10 cellular contexts compared by ENCODE assay signal in the genomic region with DNA sequence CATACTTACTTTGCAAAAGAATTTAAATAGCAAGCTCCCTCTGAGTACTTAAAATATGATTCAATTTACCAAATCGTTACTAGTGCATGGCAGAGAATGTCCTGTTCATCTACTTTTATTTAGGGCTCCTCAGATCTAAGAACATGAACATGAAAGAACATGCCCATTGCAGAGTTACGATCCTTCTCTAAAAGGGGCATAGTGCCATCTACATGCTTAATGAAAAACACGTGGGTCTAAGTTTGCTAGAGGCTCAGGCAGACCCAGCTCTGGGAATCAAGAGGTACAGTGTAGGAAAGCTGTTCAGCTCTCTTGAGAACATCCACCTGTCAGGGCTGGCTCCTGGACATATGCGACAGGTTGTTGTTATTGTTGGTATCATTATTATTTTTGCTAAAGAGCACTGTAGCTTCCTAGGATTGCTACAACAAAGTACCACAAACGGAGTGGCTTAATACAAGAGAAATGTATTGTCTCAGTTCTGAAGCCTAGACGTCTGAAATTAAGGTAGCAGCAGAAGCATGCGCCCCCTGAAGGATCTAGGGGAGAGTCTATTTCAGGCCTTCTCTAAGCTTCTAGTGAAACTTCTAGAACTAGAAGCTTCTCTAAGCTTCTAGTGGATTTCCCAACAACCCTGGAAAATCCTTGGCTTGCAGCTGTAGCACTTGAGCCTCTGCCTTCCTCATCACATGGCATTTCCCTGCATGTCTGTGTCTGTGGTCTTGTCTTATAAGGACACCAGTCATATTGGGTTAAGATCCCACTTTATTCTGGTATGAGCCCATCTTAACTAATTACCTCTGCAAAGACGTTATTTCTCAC.
DNase-seq lines count a peak whose midpoint lies in the region; ATAC-seq, FAIRE-seq and TF ChIP-seq lines count a peak whose summit lies in the region.
"Had no signal": no experiment of that assay in that cellular context is flagged by ENCODE, and none has a peak within 500 bp of the region (broad histone marks: within the 10 kb centered on the region; RNA-seq: fewer than 3 reads in every experiment).

No MANE protein-coding gene starts in this region.

- DNase-seq in MM.1S (no peak), astrocyte (ENCODE audit: low read depth) (peak; percentile 28), mesothelial cell of epicardium (ENCODE audit: low spot score in 2 of 2, unreplicated experiment in 2 of 2) (no peak), NCI-H1048 (lab: John Stamatoyannopoulos, UW) (no peak), NOMO-1 treated with DMSO at 0.1 percent for 48 hours (lab: John Stamatoyannopoulos, UW; ENCODE audit: unreplicated experiment) (no peak)
- no peak for DNase-seq in T-helper 2 cell treated with Interferon-gamma antibody and Interleukin-4, amounts not matched to agents 5 μg/mL and 100 μg/mL, for 36 hours (ENCODE audit: low spot score)
- DNase-seq: spleen had no signal

- H3K27me3 ChIP-seq in MM.1S (replicated peaks; ENCODE audit: insufficient read depth, low read length) (no peaks in the 10 kb centered on the region), astrocyte (ENCODE audit: insufficient read depth, low read length) (no peaks in the 10 kb centered on the region)
- H3K27me3 ChIP-seq: spleen had no signal

- no peak overlapping the region for H3K4me3 Mint-ChIP-seq in astrocyte (ENCODE audit: unreplicated experiment)
- H3K4me3 Mint-ChIP-seq in mesothelial cell of epicardium = no peak overlapping the region
- H3K4me3 Mint-ChIP-seq in T-helper 2 cell treated with Interferon-gamma antibody and Interleukin-4, amounts not matched to agents 5 μg/mL and 100 μg/mL, for 36 hours = no peak overlapping the region

- H3K4me1 ChIP-seq in MM.1S (ENCODE audit: low read length) (no peaks in the 10 kb centered on the region), astrocyte (ENCODE audit: insufficient read depth, low read length) (peaks cover 21% of the 10 kb centered on the region)

- H4K20me1 ChIP-seq in MM.1S (ENCODE audit: insufficient read depth, low read length) = no peaks in the 10 kb centered on the region
- H4K20me1 ChIP-seq in astrocyte (ENCODE audit: insufficient read depth, low read length) = no peaks in the 10 kb centered on the region

- H2AFZ ChIP-seq in MM.1S (ENCODE audit: low read length) (no peak overlapping the region), astrocyte (ENCODE audit: low read depth, low read length) (no peak overlapping the region)

- H3K4me3 ChIP-seq in MM.1S (ENCODE audit: low read length) (no peak overlapping the region), astrocyte (ENCODE audit: insufficient read depth, low read depth, low read length) (no peak overlapping the region)
- H3K4me3 ChIP-seq: spleen had no signal

- H3K27ac Mint-ChIP-seq in astrocyte (ENCODE audit: unreplicated experiment) (peak overlapping the region; percentile 81), mesothelial cell of epicardium (peak overlapping the region; percentile 64)
- no peak overlapping the region for H3K27ac Mint-ChIP-seq in T-helper 2 cell treated with Interferon-gamma antibody and Interleukin-4, amounts not matched to agents 5 μg/mL and 100 μg/mL, for 36 hours

- H3K27ac ChIP-seq in MM.1S (ENCODE audit: low read length) (no peak overlapping the region), astrocyte (ENCODE audit: low read depth, low read length) (no peak overlapping the region)
- H3K27ac ChIP-seq: HL-60, spleen had no signal

- H3K9me3 ChIP-seq in MM.1S (replicated peaks; ENCODE audit: insufficient read depth, low read length) (no peaks in the 10 kb centered on the region), astrocyte (ENCODE audit: insufficient read depth, low read depth, low read length) (no peaks in the 10 kb centered on the region)
- H3K9me3 ChIP-seq: spleen had no signal

- H3K9ac ChIP-seq in MM.1S (ENCODE audit: low read length) (no peak overlapping the region), astrocyte (ENCODE audit: low read length) (no peak overlapping the region)

- H3K27me3 Mint-ChIP-seq in astrocyte (ENCODE audit: low read depth, unreplicated experiment) (no peaks in the 10 kb centered on the region), mesothelial cell of epicardium (ENCODE audit: low read depth) (no peaks in the 10 kb centered on the region)
- peaks cover 3% of the 10 kb centered on the region for H3K27me3 Mint-ChIP-seq in T-helper 2 cell treated with Interferon-gamma antibody and Interleukin-4, amounts not matched to agents 5 μg/mL and 100 μg/mL, for 36 hours (ENCODE audit: low read depth)

- H3K9me2 ChIP-seq in MM.1S (replicated peaks; ENCODE audit: insufficient read depth, low read length) = no peaks in the 10 kb centered on the region

- H3K4me2 ChIP-seq in MM.1S (ENCODE audit: low read depth, low read length) (no peak overlapping the region), astrocyte (ENCODE audit: low read length) (no peak overlapping the region)

- peak; percentile 5 for FAIRE-seq in astrocyte (lab: Jason Lieb, UNC)

- no peak for ATAC-seq in GM21390 (IDR thresholded peaks at IDR 0.05; ENCODE audit: unreplicated experiment)

- TF ChIP-seq CTCF in GM12872 (IDR thresholded peaks at IDR 0.05; ENCODE audit: insufficient read depth, low read depth, low read length) (0 out of 3 replicates have a peak, but pooled peaks have one; percentile 13), MM.1S (IDR thresholded peaks at IDR 0.05; ENCODE audit: low read length) (peak; percentile 8; the same call in 1 of the 2 replicates), astrocyte (IDR thresholded peaks at IDR 0.05; ENCODE audit: insufficient read depth, low read depth, low read length) (no peak), mesothelial cell of epicardium (IDR thresholded peaks at IDR 0.05; ENCODE audit: unreplicated experiment) (no peak)

- H3K79me2 ChIP-seq in MM.1S (ENCODE audit: low read length) (no peaks in the 10 kb centered on the region), astrocyte (ENCODE audit: insufficient read depth, low read length) (no peaks in the 10 kb centered on the region)

- H3K36me3 ChIP-seq in MM.1S (replicated peaks; ENCODE audit: insufficient read depth, low read length) = no peaks in the 10 kb centered on the region
- no peaks in the 10 kb centered on the region for H3K36me3 ChIP-seq in astrocyte (ENCODE audit: insufficient read depth, low read length)
- H3K36me3 ChIP-seq: spleen had no signal

- H3K36me3 Mint-ChIP-seq in astrocyte (ENCODE audit: low read depth, unreplicated experiment) (peaks cover 13% of the 10 kb centered on the region), mesothelial cell of epicardium (peaks cover 7% of the 10 kb centered on the region)
- no peaks in the 10 kb centered on the region for H3K36me3 Mint-ChIP-seq in T-helper 2 cell treated with Interferon-gamma antibody and Interleukin-4, amounts not matched to agents 5 μg/mL and 100 μg/mL, for 36 hours (ENCODE audit: low read depth)

- peaks cover 4% of the 10 kb centered on the region for H3K9me3 Mint-ChIP-seq in astrocyte (ENCODE audit: unreplicated experiment)
- H3K9me3 Mint-ChIP-seq in mesothelial cell of epicardium = peaks cover 4% of the 10 kb centered on the region
- H3K9me3 Mint-ChIP-seq in T-helper 2 cell treated with Interferon-gamma antibody and Interleukin-4, amounts not matched to agents 5 μg/mL and 100 μg/mL, for 36 hours = no peaks in the 10 kb centered on the region

- H3F3A ChIP-seq in MM.1S (ENCODE audit: insufficient read depth, low read length) = no peaks in the 10 kb centered on the region

- H3K4me1 Mint-ChIP-seq in astrocyte (ENCODE audit: low read depth, unreplicated experiment) = peaks cover 31% of the 10 kb centered on the region
- peaks cover 31% of the 10 kb centered on the region for H3K4me1 Mint-ChIP-seq in mesothelial cell of epicardium
- peaks cover 3% of the 10 kb centered on the region for H3K4me1 Mint-ChIP-seq in T-helper 2 cell treated with Interferon-gamma antibody and Interleukin-4, amounts not matched to agents 5 μg/mL and 100 μg/mL, for 36 hours (ENCODE audit: low read depth)

Comparison
In these comparisons a context has a peak if more than half of its experiments do, and no peak if none do; other contexts are left out.
1. CTCF ChIP-seq: peak in GM12872 (single experiment) and MM.1S (single experiment); none in astrocyte (single experiment) and mesothelial cell of epicardium (single experiment).